Comparison of ENCODE assay signal across 7 cellular contexts in genomic region chr1:35546614-35547013, GRCh38. TPM values are rescaled to one million over a fixed set of nuclear protein-coding genes. Genes with fewer than 3 reads are reported as not detected.
"Had no signal": no experiment of that assay in that cellular context is flagged by ENCODE, and none has a peak within 500 bp of the region (broad histone marks: within the 10 kb centered on the region; RNA-seq: fewer than 3 reads in every experiment).

No MANE protein-coding gene starts in this region.

- DNase-seq: IMR-90, KG1 had no signal

- ATAC-seq: HepG2 had no signal

- H3K27ac ChIP-seq: HL-60, KMS-11 had no signal

- FAIRE-seq: HepG2, HTR-8/SVneo had no signal

- H3K9ac ChIP-seq: KMS-11 had no signal

- H3K4me2 ChIP-seq: KMS-11 had no signal

RNA-seq across cellular contexts. Expression of gene TFAP2E, which starts 26.5 kb away (rescaled TPM):
- total RNA-seq: HT1080 had no signal
